Comparison of ENCODE assay signal across 2 cellular contexts in the genomic region with DNA sequence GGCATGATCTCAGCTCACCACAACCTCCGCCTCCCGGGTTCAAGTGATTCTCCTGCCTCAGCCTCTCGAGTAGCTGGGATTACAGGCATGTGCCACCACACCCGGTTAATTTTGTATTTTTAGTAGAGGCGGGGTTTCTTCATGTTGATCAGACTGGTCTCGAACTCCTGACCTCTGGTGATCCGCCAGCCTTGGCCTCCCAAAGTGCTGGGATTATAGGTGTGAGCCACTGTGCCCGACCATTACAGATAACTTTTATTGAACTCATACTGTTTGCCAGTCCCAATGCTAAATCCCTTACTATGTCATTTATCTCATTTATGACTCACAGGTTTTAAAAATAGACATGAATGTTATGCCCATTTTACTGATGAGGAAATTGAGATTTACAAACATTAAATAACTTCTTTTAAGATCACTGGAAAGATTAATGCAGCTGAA.
A peak's percentile ranks its signal among the peaks of the same experiment; 100 is the strongest.
TF ChIP-seq lines count a peak whose summit lies in the region.
"Not testable (repeated sequence)": the region's sequence is repeated elsewhere in the genome, so short reads cannot be mapped to it uniquely, and the experiment has no call there.

No MANE protein-coding gene starts in this region.

TF ChIP-seq in A549, 52 proteins besides CTCF, POLR2A, EP300 and RAD21:
- TF ChIP-seq KDM1A (IDR thresholded peaks at IDR 0.05; ENCODE audit: low read depth): 0 out of 2 replicates have a peak, but pooled peaks have one; percentile 36
- peak; percentile 86 for TF ChIP-seq HDAC2 (IDR thresholded peaks at IDR 0.05)
- TF ChIP-seq FOSL2 (IDR thresholded peaks at IDR 0.05): not testable (repeated sequence)
- peak; percentile 84 for TF ChIP-seq FOSL2 (CRISPR knock-in tag; IDR thresholded peaks at IDR 0.05)
- peak; percentile 68; the same call in 1 of the 2 replicates for TF ChIP-seq CHD4 (IDR thresholded peaks at IDR 0.05; ENCODE audit: borderline replicate concordance)
- TF ChIP-seq HOXB13 (CRISPR knock-in tag; IDR thresholded peaks at IDR 0.05; ENCODE audit: low read depth): peak; percentile 37; the same call in 1 of the 2 replicates
- peak; percentile 42 for TF ChIP-seq MAFK (IDR thresholded peaks at IDR 0.05; ENCODE audit: partially characterized antibody)

TF ChIP-seq in HCT116, 20 proteins besides CTCF, POLR2A, EP300 and RAD21:
- TF ChIP-seq CBX3 (IDR thresholded peaks at IDR 0.05; ENCODE audit: low read depth) (peak; percentile 6; the same call in 1 of the 2 replicates), SP1 (IDR thresholded peaks at IDR 0.05; ENCODE audit: low read depth) (0 out of 2 replicates have a peak, but pooled peaks have one; percentile 10)
